11 cellular contexts compared by ENCODE assay signal in the genomic region with DNA sequence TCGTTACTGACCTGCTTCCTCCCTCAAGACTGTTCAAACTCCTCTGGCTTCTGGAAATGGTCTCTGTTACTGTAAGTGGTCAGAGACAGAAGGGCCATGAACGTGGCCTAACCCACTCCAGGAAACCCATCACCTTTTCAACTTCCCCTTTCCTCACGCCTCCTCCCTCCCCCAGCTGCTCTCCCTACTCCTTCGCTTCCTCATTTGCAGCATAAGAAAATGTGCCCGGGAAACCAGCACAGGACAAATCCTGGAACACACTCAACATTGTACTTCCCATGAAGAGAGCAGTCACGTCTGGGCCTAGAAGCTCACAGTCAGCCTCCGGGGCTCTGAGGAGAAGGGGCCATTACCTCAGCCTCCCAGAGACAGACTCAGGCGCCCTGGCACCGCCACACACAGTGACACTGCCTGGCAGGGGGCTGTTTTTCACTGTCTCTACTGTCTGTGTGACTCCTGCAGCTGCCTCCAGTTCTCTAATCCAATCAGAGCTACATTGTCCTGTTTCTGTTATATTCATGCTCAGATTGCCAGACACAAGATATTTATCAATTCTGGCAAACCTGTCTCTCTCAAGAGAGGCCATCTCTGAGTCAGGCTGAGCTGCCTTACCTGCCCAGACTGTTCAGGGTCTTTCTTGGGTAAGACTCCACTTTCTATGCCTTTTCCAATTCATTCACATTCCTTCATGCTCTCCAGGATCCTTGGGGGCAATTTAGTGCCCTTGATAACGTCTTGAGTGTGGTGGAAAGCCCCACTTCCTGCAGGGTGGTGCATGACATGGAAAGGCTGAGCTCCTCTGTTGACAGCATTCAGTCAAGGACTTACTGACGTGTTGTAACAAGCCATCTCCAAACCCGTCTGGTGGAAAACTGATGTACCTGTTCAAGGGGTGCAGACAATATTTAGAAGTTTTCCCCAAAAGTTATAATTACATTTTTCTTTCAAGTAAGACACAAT.
A peak's percentile ranks its signal among the peaks of the same experiment; 100 is the strongest.
DNase-seq lines count a peak whose midpoint lies in the region; ATAC-seq, FAIRE-seq and TF ChIP-seq lines count a peak whose summit lies in the region.
"Had no signal": no experiment of that assay in that cellular context is flagged by ENCODE, and none has a peak within 500 bp of the region (broad histone marks: within the 10 kb centered on the region; RNA-seq: fewer than 3 reads in every experiment).

No MANE protein-coding gene starts in this region.

- peak overlapping the region; percentile 36 for H3K4me3 ChIP-seq in BE2C (ENCODE audit: low read depth, low read length)
- no peak overlapping the region for H3K4me3 ChIP-seq in K562
- H3K4me3 ChIP-seq in MG63: no peak overlapping the region

- intact Hi-C loops in K562 (cut with micrococcal nuclease): no loop called here

- ATAC-seq in HG02981 (IDR thresholded peaks at IDR 0.05; ENCODE audit: unreplicated experiment): peak; percentile 49
- ATAC-seq in K562: peak; percentile 66; the same call in 2 of the 3 replicates
- peak; percentile 60 for ATAC-seq in memory B cell (ENCODE audit: low read depth)
- no peak for ATAC-seq in activated CD8-positive, alpha-beta memory T cell treated with anti-CD3 and anti-CD28 coated beads, Interleukin-2, amount 10 ng/mL, durations not matched to agents 7 days and 5 days

- H3K27ac ChIP-seq in K562 (ENCODE audit: extremely low read depth, low read depth, low read length): no peak overlapping the region

- no peaks in the 10 kb centered on the region for H4K20me1 ChIP-seq in K562 (replicated peaks; ENCODE audit: control insufficient read depth, insufficient read depth, low read length)

- no peak for TF ChIP-seq CTCF in BE2C (IDR thresholded peaks at IDR 0.05; ENCODE audit: low read depth, low read length)
- TF ChIP-seq CTCF in K562 (IDR thresholded peaks at IDR 0.05 in 2 of 3, conservative IDR thresholded peaks at IDR 0.05 in 1 of 3; ENCODE audit: insufficient read depth in 2 of 3, low read depth in 1 of 3, low read length in 3 of 3): no peak

- H3K36me3 ChIP-seq in BE2C (no peaks in the 10 kb centered on the region), K562 (ENCODE audit: control insufficient read depth, insufficient read depth, low read length) (no peaks in the 10 kb centered on the region), MG63 (no peaks in the 10 kb centered on the region)

- H3K4me3 Mint-ChIP-seq in memory B cell: peak overlapping the region; percentile 55
- H3K4me3 Mint-ChIP-seq in activated CD8-positive, alpha-beta memory T cell treated with anti-CD3 and anti-CD28 coated beads, Interleukin-2, amount 10 ng/mL, durations not matched to agents 7 days and 5 days: no peak overlapping the region
- H3K4me3 Mint-ChIP-seq: CD8-positive, alpha-beta memory T cell had no signal

- H3K9me3 ChIP-seq in BE2C (no peaks in the 10 kb centered on the region), K562 (replicated peaks; ENCODE audit: control insufficient read depth, insufficient read depth, low read depth, low read length) (no peaks in the 10 kb centered on the region), MG63 (no peaks in the 10 kb centered on the region)

- no peaks in the 10 kb centered on the region for H3K9me3 Mint-ChIP-seq in memory B cell
- H3K9me3 Mint-ChIP-seq in activated CD8-positive, alpha-beta memory T cell treated with anti-CD3 and anti-CD28 coated beads, Interleukin-2, amount 10 ng/mL, durations not matched to agents 7 days and 5 days (ENCODE audit: low read depth): no peaks in the 10 kb centered on the region
- H3K9me3 Mint-ChIP-seq: CD8-positive, alpha-beta memory T cell had no signal

- POLR2A ChIA-PET in K562 (lab: Yijun Ruan, JAX): no interaction called here

- H3K36me3 Mint-ChIP-seq in memory B cell: no peaks in the 10 kb centered on the region
- H3K36me3 Mint-ChIP-seq in activated CD8-positive, alpha-beta memory T cell treated with anti-CD3 and anti-CD28 coated beads, Interleukin-2, amount 10 ng/mL, durations not matched to agents 7 days and 5 days: no peaks in the 10 kb centered on the region

- no peak for TF ChIP-seq POLR2A in K562 (conservative IDR thresholded peaks at IDR 0.05)

- TF ChIP-seq RAD21 in K562 (CRISPR knock-in tag; conservative IDR thresholded peaks at IDR 0.05 in 1 of 2, IDR thresholded peaks at IDR 0.05 in 1 of 2): no peak

- H3K4me1 ChIP-seq in BE2C: peaks cover 10% of the 10 kb centered on the region
- H3K4me1 ChIP-seq in K562 (replicated peaks in 1 of 2; ENCODE audit: control insufficient read depth in 2 of 2, insufficient read depth in 2 of 2, low read length in 2 of 2): no peaks in the 10 kb centered on the region; a peak in 2 of 5 replicates

- no TSS peak for BruUV-seq in K562 (replicated peaks; lab: Mats Ljungman, UMichigan)

- H3K9me1 ChIP-seq in K562 (ENCODE audit: control insufficient read depth, insufficient read depth, low read length): no peaks in the 10 kb centered on the region

- TF ChIP-seq EP300 in K562 (IDR thresholded peaks at IDR 0.05; ENCODE audit: low read length): no peak

- H3K27me3 ChIP-seq in BE2C (no peaks in the 10 kb centered on the region), K562 (ENCODE audit: control insufficient read depth in 2 of 2, insufficient read depth in 2 of 2, low read length in 2 of 2) (0 out of 5 replicates have a peak, but pooled peaks cover 0 to 5% of the 10 kb centered on the region in 2 experiments), MG63 (no peaks in the 10 kb centered on the region)

- H3K4me1 Mint-ChIP-seq in memory B cell: peaks cover 37% of the 10 kb centered on the region
- peaks cover 8% of the 10 kb centered on the region for H3K4me1 Mint-ChIP-seq in activated CD8-positive, alpha-beta memory T cell treated with anti-CD3 and anti-CD28 coated beads, Interleukin-2, amount 10 ng/mL, durations not matched to agents 7 days and 5 days

- H3K79me2 ChIP-seq in K562 (ENCODE audit: control insufficient read depth, insufficient read depth, low read length): no peaks in the 10 kb centered on the region

- H3K9ac ChIP-seq in K562 (ENCODE audit: insufficient read depth in 1 of 2, low read depth in 2 of 2, low read length in 2 of 2): no peak overlapping the region

- in situ Hi-C loops in K562 (cut with MboI): no loop called here

- no peak for FAIRE-seq in K562 (lab: Jason Lieb, UNC)
- FAIRE-seq: TTC549 had no signal

- H3K27ac Mint-ChIP-seq in memory B cell: peak overlapping the region; percentile 67
- H3K27ac Mint-ChIP-seq in activated CD8-positive, alpha-beta memory T cell treated with anti-CD3 and anti-CD28 coated beads, Interleukin-2, amount 10 ng/mL, durations not matched to agents 7 days and 5 days: no peak overlapping the region

- CTCF ChIA-PET in K562 (lab: Yijun Ruan, JAX; ENCODE audit: low intra/inter-chr PET ratio): no interaction called here
- CTCF ChIA-PET in activated CD8-positive, alpha-beta memory T cell treated with anti-CD3 and anti-CD28 coated beads, Interleukin-2, amount 10 ng/mL, durations not matched to agents 7 days and 5 days (lab: Charles Lee): interaction anchor here (4.2 kb wide), 1 partner anchor 10 kb away, joined by 14 read pairs; no protein-coding TSS in a partner anchor

- DNase-seq in BE2C: peak; percentile 91
- peak in 2 of 4 experiments; percentile 11 to 15 for DNase-seq in K562 (ENCODE audit: extremely low read depth in 1 of 4, low spot score in 3 of 4)
- DNase-seq in memory B cell (ENCODE audit: low spot score in 2 of 2): no peak
- no peak for DNase-seq in MG63
- no peak for DNase-seq in 8988T
- DNase-seq in GM03348 (ENCODE audit: low spot score): no peak
- no peak for DNase-seq in activated CD8-positive, alpha-beta memory T cell treated with anti-CD3 and anti-CD28 coated beads, Interleukin-2, amount 10 ng/mL, durations not matched to agents 7 days and 5 days
- DNase-seq: CD8-positive, alpha-beta memory T cell; stimulated activated CD4-positive, alpha-beta T cell treated with anti-CD3 and anti-CD28 coated beads, Interleukin-4, amount 100 ng/mL, for 1 hour had no signal

- H2AFZ ChIP-seq in K562 (ENCODE audit: low read depth, low read length): peak overlapping the region; percentile 37; the same call in 1 of the 2 replicates

- no peak overlapping the region for H3K4me2 ChIP-seq in K562 (ENCODE audit: insufficient read depth, low read length)

- H3K27me3 Mint-ChIP-seq in memory B cell: no peaks in the 10 kb centered on the region
- H3K27me3 Mint-ChIP-seq in activated CD8-positive, alpha-beta memory T cell treated with anti-CD3 and anti-CD28 coated beads, Interleukin-2, amount 10 ng/mL, durations not matched to agents 7 days and 5 days: no peaks in the 10 kb centered on the region

- WGBS in K562 (ENCODE audit: insufficient coverage, low coverage, missing lambda C conversion rate): 3% methylated on average over 12 of the region's 12 CpGs

TF ChIP-seq in K562, 482 proteins besides CTCF, POLR2A, EP300 and RAD21 (continues in another document):
- TF ChIP-seq CC2D1A (IDR thresholded peaks at IDR 0.05) (no peak), MEIS2 (IDR thresholded peaks at IDR 0.05; ENCODE audit: partially characterized antibody) (no peak), KDM4B (IDR thresholded peaks at IDR 0.05; ENCODE audit: borderline replicate concordance in 2 of 2, low read depth in 1 of 2) (no peak)
